ENCODE assay signal across 8 cellular contexts in genomic region chr9:74773886-74774479, GRCh38.
A peak's percentile ranks its signal among the peaks of the same experiment; 100 is the strongest.
DNase-seq lines count a peak whose midpoint lies in the region; ATAC-seq and TF ChIP-seq lines count a peak whose summit lies in the region.

No MANE protein-coding gene starts in this region.

- H3K27me3 ChIP-seq in testis, result no peaks in the 10 kb centered on the region

- peaks cover 4% of the 10 kb centered on the region for H3K4me1 Mint-ChIP-seq in CD14-positive monocyte
- H3K4me1 Mint-ChIP-seq in activated T-helper 2 cell treated with anti-CD3 and anti-CD28 coated beads, Interferon-gamma antibody, Interleukin-2, Interleukin-4, amounts not matched to agents 10 μg/mL and 5 μg/mL and 100 μg/mL, durations not matched to agents 14 hours and 24 hours and 36 hours (ENCODE audit: low read depth), result peaks cover 16% of the 10 kb centered on the region

- no peak overlapping the region for H3K27ac ChIP-seq in testis

- H3K9me3 Mint-ChIP-seq in CD14-positive monocyte, result peaks cover 0 to 1% (median 0%) of the 10 kb centered on the region in 7 donors
- no peaks in the 10 kb centered on the region for H3K9me3 Mint-ChIP-seq in activated T-helper 2 cell treated with anti-CD3 and anti-CD28 coated beads, Interferon-gamma antibody, Interleukin-2, Interleukin-4, amounts not matched to agents 10 μg/mL and 5 μg/mL and 100 μg/mL, durations not matched to agents 14 hours and 24 hours and 36 hours

- ATAC-seq in GM19351 (IDR thresholded peaks at IDR 0.05; ENCODE audit: unreplicated experiment), result peak; percentile 34

- TF ChIP-seq POLR2A in testis (IDR thresholded peaks at IDR 0.05), result no peak

- 37 to 56% methylated on average over 8 of the region's 8 CpGs for WGBS in testis, 2 donors

- H3K27me3 Mint-ChIP-seq in CD14-positive monocyte (ENCODE audit: low read depth in 3 of 3), result peaks cover 1 to 3% (median 3%) of the 10 kb centered on the region in 3 donors
- H3K27me3 Mint-ChIP-seq in activated T-helper 2 cell treated with anti-CD3 and anti-CD28 coated beads, Interferon-gamma antibody, Interleukin-2, Interleukin-4, amounts not matched to agents 10 μg/mL and 5 μg/mL and 100 μg/mL, durations not matched to agents 14 hours and 24 hours and 36 hours (ENCODE audit: low read depth), result peaks cover 6% of the 10 kb centered on the region

- H3K4me3 ChIP-seq in foreskin fibroblast (ENCODE audit: low read depth in 1 of 2, low read length in 2 of 2) (no peak overlapping the region), testis (no peak overlapping the region)

- intact Hi-C loops in CD14-positive monocyte (cut with micrococcal nuclease) (loop anchor here (2.0 to 5.0 kb wide), 2 partner anchors 229 to 303 kb away; no protein-coding TSS in a partner anchor), testis (cut with DNase I; ENCODE audit: low total_unique reads) (loop anchor here (10.0 kb wide), 2 partner anchors 231 to 301 kb away; no protein-coding TSS in a partner anchor)
- intact Hi-C loops in activated T-helper 2 cell treated with anti-CD3 and anti-CD28 coated beads, Interferon-gamma antibody, Interleukin-2, Interleukin-4, amounts not matched to agents 10 μg/mL and 5 μg/mL and 100 μg/mL, durations not matched to agents 14 hours and 24 hours and 36 hours (cut with micrococcal nuclease), result loop anchor here (1.0 to 5.0 kb wide), 4 partner anchors 179 to 413 kb away; partner anchors contain the start of genes C9orf40 and CARNMT1

- no peaks in the 10 kb centered on the region for H3K36me3 ChIP-seq in testis (ENCODE audit: low read depth, missing control alignments)

- peak; percentile 88 for TF ChIP-seq CTCF in CD14-positive monocyte (IDR thresholded peaks at IDR 0.05)
- TF ChIP-seq CTCF in foreskin fibroblast (IDR thresholded peaks at IDR 0.05; ENCODE audit: low read depth, low read length), result peak; percentile 80
- peak in 2 of 3 experiments; percentile 82 to 85 for TF ChIP-seq CTCF in testis (IDR thresholded peaks at IDR 0.05)

- no peaks in the 10 kb centered on the region for H3K9me3 ChIP-seq in testis

- peak; percentile 56 for DNase-seq in CD14-positive monocyte (ENCODE audit: low spot score)
- DNase-seq in KBM-7, result peak; percentile 77
- DNase-seq in RKO (ENCODE audit: low spot score), result peak; percentile 82
- peak; percentile 55 for DNase-seq in activated T-helper 2 cell treated with anti-CD3 and anti-CD28 coated beads, Interferon-gamma antibody, Interleukin-2, Interleukin-4, amounts not matched to agents 10 μg/mL and 5 μg/mL and 100 μg/mL, durations not matched to agents 14 hours and 24 hours and 36 hours (ENCODE audit: low spot score)
- peak; percentile 60 to 88 for DNase-seq in foreskin fibroblast
- DNase-seq in nucleus accumbens (lab: John Stamatoyannopoulos, UW), result peak in 46 of 56 donors; percentile 2 to 92 (median 58)
- peak; percentile 88 for DNase-seq in testis

- in situ Hi-C loops in KBM-7 (cut with MboI; ENCODE audit: low pct_unique_long_range_greater_than_20kb, low sequenced_read_pairs), result loop anchor here (10.0 kb wide), 1 partner anchor 301 kb away; no protein-coding TSS in a partner anchor

- no peaks in the 10 kb centered on the region for H3K36me3 Mint-ChIP-seq in CD14-positive monocyte
- H3K36me3 Mint-ChIP-seq in activated T-helper 2 cell treated with anti-CD3 and anti-CD28 coated beads, Interferon-gamma antibody, Interleukin-2, Interleukin-4, amounts not matched to agents 10 μg/mL and 5 μg/mL and 100 μg/mL, durations not matched to agents 14 hours and 24 hours and 36 hours (ENCODE audit: low read depth), result no peaks in the 10 kb centered on the region

- H3K27ac Mint-ChIP-seq in CD14-positive monocyte, result peak overlapping the region in 1 of 7 donors; percentile 6
- H3K27ac Mint-ChIP-seq in activated T-helper 2 cell treated with anti-CD3 and anti-CD28 coated beads, Interferon-gamma antibody, Interleukin-2, Interleukin-4, amounts not matched to agents 10 μg/mL and 5 μg/mL and 100 μg/mL, durations not matched to agents 14 hours and 24 hours and 36 hours, result no peak overlapping the region

- H3K4me3 Mint-ChIP-seq in CD14-positive monocyte, result no peak overlapping the region
- H3K4me3 Mint-ChIP-seq in activated T-helper 2 cell treated with anti-CD3 and anti-CD28 coated beads, Interferon-gamma antibody, Interleukin-2, Interleukin-4, amounts not matched to agents 10 μg/mL and 5 μg/mL and 100 μg/mL, durations not matched to agents 14 hours and 24 hours and 36 hours (ENCODE audit: low read depth), result no peak overlapping the region

- H3K4me1 ChIP-seq in testis, result no peaks in the 10 kb centered on the region
